In the genomic region with DNA sequence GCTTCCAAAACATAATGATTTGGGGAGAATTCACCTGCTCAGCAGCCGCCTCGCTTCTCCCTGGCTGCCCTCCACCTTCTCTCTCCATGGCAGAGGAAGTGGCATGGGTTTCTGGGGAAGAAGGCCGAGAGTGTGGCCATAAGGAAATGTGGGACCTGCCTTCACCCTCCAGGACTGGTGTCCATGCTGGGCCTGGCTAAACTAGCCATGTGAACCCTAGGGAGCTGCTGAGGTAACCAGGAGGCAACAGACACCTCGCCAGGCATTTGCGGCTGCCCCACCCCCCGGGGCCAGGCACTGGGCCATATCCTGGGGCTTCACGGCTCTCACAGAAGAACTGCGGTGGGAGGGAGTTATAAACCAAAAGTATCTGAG, we compare ENCODE assay signal across 17 cellular contexts. TPM values are rescaled to one million over a fixed set of nuclear protein-coding genes. Genes with fewer than 3 reads are reported as not detected.
DNase-seq lines count a peak whose midpoint lies in the region; ATAC-seq and TF ChIP-seq lines count a peak whose summit lies in the region.
"Had no signal": no experiment of that assay in that cellular context is flagged by ENCODE, and none has a peak within 500 bp of the region (broad histone marks: within the 10 kb centered on the region; RNA-seq: fewer than 3 reads in every experiment).

No MANE protein-coding gene starts in this region.

- intact Hi-C loops in esophagus squamous epithelium (cut with DNase I): no loop called here
- intact Hi-C loops in mucosa of descending colon (cut with DNase I, micrococcal nuclease): no loop called here
- intact Hi-C loops in transverse colon (cut with DNase I; ENCODE audit: low total_unique reads): no loop called here

- in situ Hi-C loops in transverse colon (cut with MboI; ENCODE audit: low pct_ligation_motif_present in 1 of 4, low pct_unique_long_range_greater_than_20kb in 1 of 4, low sequenced_read_pairs in 3 of 4): no loop called here

- H3K4me2 ChIP-seq in hepatocyte: no peak overlapping the region

- peak overlapping the region; percentile 77 for H3K27ac ChIP-seq in angular gyrus (ENCODE audit: low read depth, low read length)
- peak overlapping the region in 3 of 4 donors; percentile 40 to 80 (median 65) for H3K27ac ChIP-seq in esophagus squamous epithelium
- peak overlapping the region; percentile 81 to 84 (median 82) for H3K27ac ChIP-seq in transverse colon
- H3K27ac ChIP-seq in hepatocyte: no peak overlapping the region
- H3K27ac ChIP-seq: foreskin keratinocyte had no signal

- no peak overlapping the region for H2AFZ ChIP-seq in hepatocyte

- no peaks in the 10 kb centered on the region for H4K20me1 ChIP-seq in hepatocyte (ENCODE audit: insufficient read depth, poor library complexity, severe bottlenecking)

- 4 to 36% methylated on average over 7 to 8 of the region's 8 CpGs for WGBS in esophagus squamous epithelium, 2 donors
- WGBS in transverse colon (ENCODE audit: low coverage in 1 of 2), 2 donors: 32 to 60% methylated on average over 2 to 8 of the region's 8 CpGs
- WGBS in hepatocyte (ENCODE audit: low lambda C conversion rate, missing lambda C conversion rate): 81% methylated on average over 8 of the region's 8 CpGs

- peak overlapping the region in 2 of 4 donors; percentile 4 to 11 for H3K4me3 ChIP-seq in esophagus squamous epithelium
- H3K4me3 ChIP-seq in mucosa of descending colon: no peak overlapping the region
- H3K4me3 ChIP-seq in transverse colon: no peak overlapping the region
- no peak overlapping the region for H3K4me3 ChIP-seq in hepatocyte
- H3K4me3 ChIP-seq: pancreas had no signal

- H3K36me3 ChIP-seq in esophagus squamous epithelium: no peaks in the 10 kb centered on the region
- H3K36me3 ChIP-seq in mucosa of descending colon (ENCODE audit: low read depth): no peaks in the 10 kb centered on the region
- no peaks in the 10 kb centered on the region for H3K36me3 ChIP-seq in transverse colon
- H3K36me3 ChIP-seq in hepatocyte (replicated peaks; ENCODE audit: insufficient read depth, low read depth): no peaks in the 10 kb centered on the region
- H3K36me3 ChIP-seq: pancreas had no signal

- DNase-seq in esophagus squamous epithelium (lab: John Stamatoyannopoulos, UW) (no peak), mucosa of descending colon (peak; percentile 63 to 77 (median 66)), transverse colon (peak; percentile 57), hepatocyte (ENCODE audit: low spot score) (no peak), GF-D8 (lab: John Stamatoyannopoulos, UW) (no peak)
- DNase-seq: activated CD4-positive, alpha-beta T cell treated with anti-CD3 and anti-CD28 coated beads, Interleukin-2, amount 10 ng/mL, durations not matched to agents 7 days and 5 days; activated gamma-delta T cell treated with Interleukin-2 at 50 U/mL for 16 hours; cortex of kidney; foreskin keratinocyte; kidney glomerular epithelial cell; NCI-H1930; stimulated activated CD4-positive, alpha-beta T cell treated with anti-CD3 and anti-CD28 coated beads, Interleukin-4, amount 100 ng/mL, for 24 hours; stimulated activated naive CD8-positive, alpha-beta T cell treated with anti-CD3 and anti-CD28 coated beads, Interleukin-15, amount 100 ng/mL, for 72 hours had no signal

- TF ChIP-seq EP300 in transverse colon (IDR thresholded peaks at IDR 0.05; ENCODE audit: low read depth): no peak

- H3K27me3 ChIP-seq in esophagus squamous epithelium: no peaks in the 10 kb centered on the region
- H3K27me3 ChIP-seq in transverse colon: no peaks in the 10 kb centered on the region
- no peaks in the 10 kb centered on the region for H3K27me3 ChIP-seq in hepatocyte
- H3K27me3 ChIP-seq: foreskin keratinocyte, pancreas had no signal

- TF ChIP-seq CTCF in esophagus squamous epithelium (IDR thresholded peaks at IDR 0.05): no peak
- no peak for TF ChIP-seq CTCF in mucosa of descending colon (IDR thresholded peaks at IDR 0.05)
- TF ChIP-seq CTCF in transverse colon (IDR thresholded peaks at IDR 0.05): no peak
- TF ChIP-seq CTCF in hepatocyte (IDR thresholded peaks at IDR 0.05; ENCODE audit: poor library complexity): no peak

- ATAC-seq in mucosa of descending colon: peak; percentile 74
- ATAC-seq in HG02588 (IDR thresholded peaks at IDR 0.05; ENCODE audit: unreplicated experiment): no peak
- no peak for ATAC-seq in GM18502 (IDR thresholded peaks at IDR 0.05; ENCODE audit: poor library complexity, unreplicated experiment)
- ATAC-seq: foreskin keratinocyte; stimulated activated naive CD8-positive, alpha-beta T cell treated with anti-CD3 and anti-CD28 coated beads, Interleukin-15, amount 100 ng/mL, for 72 hours had no signal

- no peaks in the 10 kb centered on the region for H3K9me3 ChIP-seq in esophagus squamous epithelium
- H3K9me3 ChIP-seq in mucosa of descending colon: no peaks in the 10 kb centered on the region
- no peaks in the 10 kb centered on the region for H3K9me3 ChIP-seq in transverse colon
- no peaks in the 10 kb centered on the region for H3K9me3 ChIP-seq in hepatocyte (ENCODE audit: low read depth)
- H3K9me3 ChIP-seq: pancreas had no signal

- no peaks in the 10 kb centered on the region for H3K79me2 ChIP-seq in hepatocyte

- H3K4me1 ChIP-seq in esophagus squamous epithelium: peaks cover 0 to 22% (median 17%) of the 10 kb centered on the region in 3 donors
- peaks cover 14% of the 10 kb centered on the region for H3K4me1 ChIP-seq in mucosa of descending colon (ENCODE audit: low read depth)
- H3K4me1 ChIP-seq in transverse colon: peaks cover 8 to 20% (median 14%) of the 10 kb centered on the region in 4 donors
- no peaks in the 10 kb centered on the region for H3K4me1 ChIP-seq in hepatocyte (ENCODE audit: insufficient read depth)
- H3K4me1 ChIP-seq: foreskin keratinocyte, pancreas had no signal

- no peak for TF ChIP-seq POLR2A in esophagus squamous epithelium (IDR thresholded peaks at IDR 0.05)
- no peak for TF ChIP-seq POLR2A in transverse colon (IDR thresholded peaks at IDR 0.05)

- H3K9me2 ChIP-seq in hepatocyte (replicated peaks; ENCODE audit: insufficient read depth): no peaks in the 10 kb centered on the region

RNA-seq across cellular contexts. Expression of a gene that starts 9.9 kb away (rescaled TPM):
- total RNA-seq in esophagus squamous epithelium (10 to 100 TPM; 13.7 to 24.0 (median 15.8) TPM), mucosa of descending colon (100 to 1,000 TPM in 2 of 3 donors, 10 to 100 TPM in 1; 91.6 to 208 (median 155) TPM), transverse colon (100 to 1,000 TPM in 3 of 4 donors, 10 to 100 TPM in 1; 77.0 to 167 (median 163) TPM), hepatocyte (77.9 and 84.8 TPM in 2 replicates)
- 17.4 and 19.2 TPM in 2 replicates for polyA plus RNA-seq in hepatocyte

RNA-seq across cellular contexts. Expression of a gene that starts 44.9 kb away (rescaled TPM):
- total RNA-seq in esophagus squamous epithelium (100 to 1,000 TPM in 1 of 4 donors, 10 to 100 TPM in 3; 66.4 to 140 (median 86.2) TPM), mucosa of descending colon (100 to 1,000 TPM; 153 to 249 (median 217) TPM), transverse colon (100 to 1,000 TPM; 199 to 393 (median 284) TPM), hepatocyte (97.3 and 129 TPM in 2 replicates)
- polyA plus RNA-seq in hepatocyte: 99.1 and 121 TPM in 2 replicates

Comparison
In these comparisons a context has a peak if more than half of its experiments do, and no peak if none do; other contexts are left out.
1. DNase-seq: peak in mucosa of descending colon (3 of 3) and transverse colon (single experiment); none in esophagus squamous epithelium (single experiment), hepatocyte (single experiment) and GF-D8 (single experiment).